In the genomic region with DNA sequence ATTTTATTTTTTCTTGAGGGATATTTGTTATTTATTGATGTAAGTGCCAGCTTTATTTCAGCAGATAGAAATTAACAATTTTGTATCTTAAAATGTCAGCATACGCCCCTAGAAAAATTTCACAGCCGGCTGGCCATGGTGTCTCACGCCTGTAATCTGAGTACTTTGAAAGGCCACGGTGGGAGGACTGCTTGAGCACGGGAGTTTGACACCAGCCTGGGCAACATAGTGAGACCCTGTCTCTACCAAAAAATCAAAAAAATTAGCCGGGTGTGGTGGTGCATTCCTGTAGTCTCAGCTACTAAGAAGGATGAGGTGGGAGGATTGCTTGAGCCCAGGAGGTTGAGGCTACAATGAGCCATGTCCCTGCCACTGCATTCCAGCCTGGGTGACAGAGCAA, we compare ENCODE assay signal across 2 cellular contexts.
TF ChIP-seq lines count a peak whose summit lies in the region.

No MANE protein-coding gene starts in this region.

TF ChIP-seq in GM12891, 5 proteins besides CTCF, POLR2A, EP300 and RAD21:
- TF ChIP-seq TAF1 (IDR thresholded peaks at IDR 0.05; ENCODE audit: low read depth, low read length) (no peak), POU2F2 (IDR thresholded peaks at IDR 0.05; ENCODE audit: low read depth, low read length) (no peak), SPI1 (IDR thresholded peaks at IDR 0.05; ENCODE audit: low read depth, low read length) (no peak), PAX5 (IDR thresholded peaks at IDR 0.05; ENCODE audit: insufficient read depth, low read length, severe bottlenecking) (peak; percentile 31), POLR2AphosphoS5 (IDR thresholded peaks at IDR 0.05; ENCODE audit: low read depth, low read length) (no peak)

TF ChIP-seq in K562, 482 proteins besides CTCF, POLR2A, EP300 and RAD21:
- no peak for TF ChIP-seq ZNF217 (CRISPR knock-in tag; IDR thresholded peaks at IDR 0.05)
- peak; percentile 83 for TF ChIP-seq ZNF121 (CRISPR knock-in tag; conservative IDR thresholded peaks at IDR 0.05)
- TF ChIP-seq RBM25 (IDR thresholded peaks at IDR 0.05; ENCODE audit: low read depth, low read length, severe bottlenecking), result peak; percentile 35
